In genomic region chr3:49689046-49689886, GRCh38 we compare ENCODE assay signal across 8 cellular contexts. TPM values are rescaled to one million over a fixed set of nuclear protein-coding genes. Genes with fewer than 3 reads are reported as not detected.
DNase-seq lines count a peak whose midpoint lies in the region; ATAC-seq and TF ChIP-seq lines count a peak whose summit lies in the region.

MST1 (minus strand) TSS chr3:49689474; CDS start chr3:49688691, 783 bp downstream.
RNF123 (plus strand) TSS chr3:49689557; CDS start chr3:49691166, 1,609 bp downstream.

- H3K4me1 Mint-ChIP-seq in T-cell, result peaks cover 45 to 57% (median 53%) of the 10 kb centered on the region in 3 donors
- peaks cover 16% of the 10 kb centered on the region for H3K4me1 Mint-ChIP-seq in MCF 10A (ENCODE audit: insufficient read depth, unreplicated experiment)
- peaks cover 46 to 48% of the 10 kb centered on the region in 2 donors for H3K4me1 Mint-ChIP-seq in immature natural killer cell

- H3K9me3 Mint-ChIP-seq in T-cell (no peaks in the 10 kb centered on the region), MCF 10A (ENCODE audit: unreplicated experiment) (no peaks in the 10 kb centered on the region), immature natural killer cell (no peaks in the 10 kb centered on the region)

- H3K36me3 Mint-ChIP-seq in T-cell, result peaks cover 7% of the 10 kb centered on the region
- peaks cover 15% of the 10 kb centered on the region for H3K36me3 Mint-ChIP-seq in MCF 10A (ENCODE audit: insufficient read depth, unreplicated experiment)
- H3K36me3 Mint-ChIP-seq in immature natural killer cell, result no peaks in the 10 kb centered on the region

- TF ChIP-seq POLR2A in GM15510 (IDR thresholded peaks at IDR 0.05; ENCODE audit: borderline replicate concordance, extremely low read depth, insufficient read length), result peak; percentile 83

- intact Hi-C loops in MCF 10A (cut with micrococcal nuclease), result no loop called here

- H3K27ac Mint-ChIP-seq in T-cell, result peak within 1 kb of the TSS; percentile 94 to 97
- peak within 1 kb of the TSS; percentile 86 for H3K27ac Mint-ChIP-seq in MCF 10A (ENCODE audit: low read depth, unreplicated experiment)
- H3K27ac Mint-ChIP-seq in immature natural killer cell, result peak within 1 kb of the TSS; percentile 93 to 98 (median 97)

- TF ChIP-seq CTCF in MCF 10A (IDR thresholded peaks at IDR 0.05; ENCODE audit: unreplicated experiment), result peak; percentile 14

- BruUV-seq in MCF 10A (replicated peaks; lab: Mats Ljungman, UMichigan), result TSS peak; percentile 85

- H3K27me3 Mint-ChIP-seq in T-cell (peaks cover 0 to 4% of the 10 kb centered on the region in 2 donors), MCF 10A (ENCODE audit: insufficient read depth, unreplicated experiment) (no peaks in the 10 kb centered on the region), immature natural killer cell (ENCODE audit: low read depth in 3 of 3) (peaks cover 8 to 17% (median 9%) of the 10 kb centered on the region in 3 donors)

- DNase-seq in T-cell (peak; percentile 82 to 94 (median 90)), MCF 10A (ENCODE audit: unreplicated experiment) (peak; percentile 88), immature natural killer cell (peak; percentile 93 to 94 (median 94)), NCI-H2081 (lab: John Stamatoyannopoulos, UW) (no peak), NCI-H1694 (lab: John Stamatoyannopoulos, UW) (no peak)
- peak; percentile 92 for DNase-seq in stimulated activated CD4-positive, alpha-beta T cell treated with anti-CD3 and anti-CD28 coated beads, Interleukin-12 subunit alpha, Interleukin-12 subunit beta, amount 100 ng/mL, for 4 hours

- ATAC-seq in HG02973 (IDR thresholded peaks at IDR 0.05; ENCODE audit: unreplicated experiment) (peak; percentile 52), T-cell (replicated peaks in 1 of 4) (peak; percentile 78 to 83 (median 80))

- POLR2A ChIA-PET in T-cell (lab: Charles Lee), result no interaction called here
- POLR2A ChIA-PET in MCF 10A (lab: Yijun Ruan, JAX), result interaction anchor here (0.8 to 1.3 kb wide), 4 partner anchors 9 to 150 kb away, joined by 4 to 8 read pairs (median 4); no protein-coding TSS in a partner anchor

- H3K4me3 Mint-ChIP-seq in T-cell (peak within 1 kb of the TSS; percentile 93 to 97 (median 96)), MCF 10A (ENCODE audit: unreplicated experiment) (peak within 1 kb of the TSS; percentile 85), immature natural killer cell (peak within 1 kb of the TSS; percentile 95 to 97 (median 96))

- CTCF ChIA-PET in T-cell (lab: Charles Lee), result interaction anchor here in 1 of 2 donors (0.5 kb wide), 1 partner anchor 87 kb away, joined by 4 read pairs; no protein-coding TSS in a partner anchor
- CTCF ChIA-PET in MCF 10A (lab: Yijun Ruan, JAX), result interaction anchor here (0.7 kb wide), 1 partner anchor 9 kb away, joined by 3 read pairs; no protein-coding TSS in a partner anchor

RNA-seq across cellular contexts. Expression of gene MST1, which starts in this region (rescaled TPM):
- total RNA-seq in T-cell, result 10 to 100 TPM in 4 of 5 donors, 1 to 10 TPM in 1; 9.9 to 16.1 (median 12.6) TPM
- total RNA-seq in MCF 10A (2022), result 16.3 and 18.2 TPM in 2 replicates
- polyA plus RNA-seq in immature natural killer cell, result 1 to 10 TPM in 1 of 3 donors, under 1 TPM in 1, not detected in 1; 0.19 to 1.3 TPM

RNA-seq across cellular contexts. Expression of gene RNF123, which starts in this region (rescaled TPM):
- total RNA-seq in T-cell (10 to 100 TPM; 40.9 to 79.8 (median 72.8) TPM), MCF 10A (2022) (47.8 and 48.6 TPM in 2 replicates)
- polyA plus RNA-seq in immature natural killer cell, result 10 to 100 TPM in 2 of 3 donors, 1 to 10 TPM in 1; 2.6 to 27.1 (median 11.8) TPM

Comparison
In these comparisons a context has a peak if more than half of its experiments do, and no peak if none do; other contexts are left out.
1. DNase-seq: peak in T-cell (34 of 34), MCF 10A (single experiment), immature natural killer cell (3 of 3) and stimulated activated CD4-positive, alpha-beta T cell treated with anti-CD3 and anti-CD28 coated beads, Interleukin-12 subunit alpha, Interleukin-12 subunit beta, amount 100 ng/mL, for 4 hours (single experiment); none in NCI-H2081 (0 of 2) and NCI-H1694 (single experiment).
2. Peak in every context shown above with its lines, with median percentiles within 50 percentile points of each other: H3K27ac Mint-ChIP-seq and H3K4me3 Mint-ChIP-seq.